9 cellular contexts compared by ENCODE assay signal in the genomic region with DNA sequence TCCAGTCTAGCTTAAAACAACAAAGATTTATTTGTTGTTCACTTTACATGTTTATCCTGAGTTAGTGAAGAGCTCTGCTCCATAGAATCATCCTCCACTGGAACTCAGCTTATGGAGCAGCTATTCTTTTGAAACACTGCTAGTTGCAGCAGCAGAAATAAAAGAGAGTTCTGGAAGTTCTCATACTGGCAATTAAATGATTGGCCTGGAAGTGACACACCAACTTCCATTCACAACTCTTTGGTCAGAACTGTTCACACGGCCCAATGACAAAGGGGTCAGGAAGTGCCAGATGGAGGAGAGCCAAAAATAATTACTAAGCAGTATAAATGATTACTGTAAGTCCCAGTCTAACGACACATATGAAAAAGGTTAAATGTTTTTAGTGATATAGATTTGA. TPM values are rescaled to one million over a fixed set of nuclear protein-coding genes. Genes with fewer than 3 reads are reported as not detected.
DNase-seq lines count a peak whose midpoint lies in the region; ATAC-seq and TF ChIP-seq lines count a peak whose summit lies in the region.
"Had no signal": no experiment of that assay in that cellular context is flagged by ENCODE, and none has a peak within 500 bp of the region (broad histone marks: within the 10 kb centered on the region; RNA-seq: fewer than 3 reads in every experiment).

No MANE protein-coding gene starts in this region.

- peaks cover 39% of the 10 kb centered on the region for H3K36me3 Mint-ChIP-seq in activated naive CD8-positive, alpha-beta T cell treated with anti-CD3 and anti-CD28 coated beads for 36 hours

- peaks cover 5% of the 10 kb centered on the region for H3K9me3 Mint-ChIP-seq in activated naive CD8-positive, alpha-beta T cell treated with anti-CD3 and anti-CD28 coated beads for 36 hours

- H3K4me1 Mint-ChIP-seq in activated naive CD8-positive, alpha-beta T cell treated with anti-CD3 and anti-CD28 coated beads for 36 hours, result peaks cover 79% of the 10 kb centered on the region

- H3K27ac ChIP-seq in temporal lobe (ENCODE audit: low read depth, low read length), result peak overlapping the region; percentile 44

- POLR2A ChIA-PET in HEK293T (lab: Yijun Ruan, JAX), result no interaction called here

- DNase-seq in NCI-H82 (lab: John Stamatoyannopoulos, UW), result peak; percentile 36
- no peak for DNase-seq in NCI-H82 treated with DMSO at 0.1 percent for 48 hours (lab: John Stamatoyannopoulos, UW; ENCODE audit: unreplicated experiment)
- DNase-seq in activated naive CD8-positive, alpha-beta T cell treated with anti-CD3 and anti-CD28 coated beads for 36 hours, result no peak
- peak; percentile 23 for DNase-seq in hepatic stellate cell (ENCODE audit: low spot score)
- DNase-seq in NCI-H1436 (lab: John Stamatoyannopoulos, UW), result no peak
- DNase-seq in HEK293T (ENCODE audit: extremely low spot score), result no peak
- DNase-seq: DND-41 had no signal

- no peaks in the 10 kb centered on the region for H3K27me3 Mint-ChIP-seq in activated naive CD8-positive, alpha-beta T cell treated with anti-CD3 and anti-CD28 coated beads for 36 hours

- H3K27ac Mint-ChIP-seq in activated naive CD8-positive, alpha-beta T cell treated with anti-CD3 and anti-CD28 coated beads for 36 hours, result peak overlapping the region; percentile 38

- H3K4me3 Mint-ChIP-seq in activated naive CD8-positive, alpha-beta T cell treated with anti-CD3 and anti-CD28 coated beads for 36 hours, result no peak overlapping the region

- no peak for ATAC-seq in GM19351 (IDR thresholded peaks at IDR 0.05; ENCODE audit: unreplicated experiment)

- CTCF ChIA-PET in HEK293T (lab: Yijun Ruan, JAX), result interaction anchor here (1.0 kb wide), 1 partner anchor 9 kb away, joined by 3 read pairs; no protein-coding TSS in a partner anchor

TF ChIP-seq in HEK293T, 16 proteins besides CTCF, POLR2A, EP300 and RAD21:
- TF ChIP-seq FOXA1 (IDR thresholded peaks at IDR 0.05) (no peak), BHLHE40 (IDR thresholded peaks at IDR 0.05; ENCODE audit: borderline replicate concordance) (no peak), L3MBTL2 (conservative IDR thresholded peaks at IDR 0.05) (no peak), ZNF384 (IDR thresholded peaks at IDR 0.05) (no peak)

RNA-seq across cellular contexts. Expression of a gene that starts 39.1 kb away (rescaled TPM):
- 10 to 100 TPM; 36.3 to 36.4 TPM for total RNA-seq in activated naive CD8-positive, alpha-beta T cell treated with anti-CD3 and anti-CD28 coated beads for 36 hours
- total RNA-seq in temporal lobe, result 210 TPM

Comparison
In these comparisons a context has a peak if more than half of its experiments do, and no peak if none do; other contexts are left out.
1. DNase-seq: peak in NCI-H82 (single experiment) and hepatic stellate cell (single experiment); none in NCI-H82 treated with DMSO at 0.1 percent for 48 hours (single experiment), activated naive CD8-positive, alpha-beta T cell treated with anti-CD3 and anti-CD28 coated beads for 36 hours (single experiment), NCI-H1436 (single experiment) and HEK293T (single experiment).